Comparison of ENCODE assay signal across 1 cellular context in genomic region chr13:33487575-33488243, GRCh38.
TF ChIP-seq lines count a peak whose summit lies in the region.

No MANE protein-coding gene starts in this region.

TF ChIP-seq in HCT116, 20 proteins besides CTCF, POLR2A, EP300 and RAD21 (continued from another document):
- TF ChIP-seq MAX (IDR thresholded peaks at IDR 0.05) = no peak
- TF ChIP-seq ZBTB33 (IDR thresholded peaks at IDR 0.05; ENCODE audit: extremely low read depth, insufficient replicate concordance, low read length) = no peak
- no peak for TF ChIP-seq POLR2AphosphoS5 (IDR thresholded peaks at IDR 0.05; ENCODE audit: low read depth, low read length)
- no peak for TF ChIP-seq EZH2 (IDR thresholded peaks at IDR 0.05)
- no peak for TF ChIP-seq SRF (IDR thresholded peaks at IDR 0.05; ENCODE audit: low read depth)
